Comparison of ENCODE assay signal across 6 cellular contexts in the genomic region with DNA sequence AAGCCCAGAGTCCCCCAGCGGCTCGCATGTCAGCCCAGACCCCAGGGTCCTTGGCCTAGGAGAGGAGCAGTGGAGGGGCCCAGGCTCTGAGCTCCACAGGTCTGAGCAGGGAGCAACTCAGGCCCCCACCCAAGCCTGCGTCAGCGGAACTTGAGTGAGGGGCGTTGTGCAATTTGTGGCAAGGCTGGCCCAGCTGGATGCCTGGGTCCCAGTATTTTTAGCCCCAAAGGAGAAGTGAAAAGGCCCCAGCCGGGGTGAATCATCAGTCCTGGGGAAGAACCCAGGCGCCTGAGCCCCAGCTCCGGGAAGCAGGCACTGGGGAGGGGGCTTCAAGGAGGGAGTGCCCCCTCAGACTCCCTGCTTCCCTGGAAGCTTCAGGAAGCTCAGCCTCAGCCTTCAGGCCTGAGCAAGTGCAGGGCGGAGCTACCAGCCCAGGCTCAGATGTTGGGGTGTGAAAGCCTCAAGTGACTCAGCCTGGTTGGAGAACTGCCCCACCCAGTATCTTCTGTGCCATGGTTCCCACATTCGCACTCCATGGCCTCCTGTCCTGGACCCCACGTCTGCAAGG. TPM values are rescaled to one million over a fixed set of nuclear protein-coding genes. Genes with fewer than 3 reads are reported as not detected.
DNase-seq lines count a peak whose midpoint lies in the region; ATAC-seq and TF ChIP-seq lines count a peak whose summit lies in the region.

No MANE protein-coding gene starts in this region.

- peaks cover 32 to 71% (median 55%) of the 10 kb centered on the region in 4 donors for H3K4me1 Mint-ChIP-seq in CD4-positive, alpha-beta memory T cell
- peaks cover 52% of the 10 kb centered on the region for H3K4me1 Mint-ChIP-seq in T-helper 1 cell treated with Interleukin-12 subunit alpha and Interleukin-12 subunit beta and Interleukin-4 antibody, amounts not matched to agents 30 μg/mL and 1 μg/mL, for 36 hours (ENCODE audit: low read depth)

- H3K4me3 ChIP-seq in CD4-positive, alpha-beta memory T cell (ENCODE audit: low read length in 2 of 2) = peak overlapping the region in 1 of 2 donors; percentile 21
- H3K4me3 ChIP-seq in esophagus squamous epithelium (peak overlapping the region in 3 of 4 donors; percentile 11 to 44 (median 26)), spleen (peak overlapping the region in 4 of 8 donors; percentile 1 to 62 (median 14)), WERI-Rb-1 (ENCODE audit: low read depth, low read length) (no peak overlapping the region)

- H3K36me3 ChIP-seq in CD4-positive, alpha-beta memory T cell (ENCODE audit: insufficient read depth, low read length) = peaks cover 20% of the 10 kb centered on the region
- H3K36me3 ChIP-seq in esophagus squamous epithelium = peaks cover 0 to 40% (median 13%) of the 10 kb centered on the region in 3 donors
- peaks cover 0 to 48% (median 29%) of the 10 kb centered on the region in 6 donors for H3K36me3 ChIP-seq in spleen
- H3K36me3 ChIP-seq in WERI-Rb-1 = peaks cover 20% of the 10 kb centered on the region

- WGBS in esophagus squamous epithelium, 2 donors = 7 to 30% methylated on average over 2 to 3 of the region's 11 CpGs
- 31 to 56% (median 48%) methylated on average over 8 to 11 of the region's 11 CpGs for WGBS in spleen, 5 donors

- POLR2A ChIA-PET in CD4-positive, alpha-beta memory T cell (lab: Charles Lee; ENCODE audit: partially characterized antibody) = interaction anchor here (0.8 to 10.1 kb wide), 10 partner anchors 10 to 63 kb away, joined by 3 to 384 read pairs (median 10); a partner anchor contains a TSS

- H3K27ac Mint-ChIP-seq in CD4-positive, alpha-beta memory T cell = peak overlapping the region; percentile 94 to 100 (median 97)
- H3K27ac Mint-ChIP-seq in T-helper 1 cell treated with Interleukin-12 subunit alpha and Interleukin-12 subunit beta and Interleukin-4 antibody, amounts not matched to agents 30 μg/mL and 1 μg/mL, for 36 hours = peak overlapping the region; percentile 96

- no peak for ATAC-seq in GM19395 (IDR thresholded peaks at IDR 0.05; ENCODE audit: unreplicated experiment)

- TF ChIP-seq CTCF in esophagus squamous epithelium (IDR thresholded peaks at IDR 0.05) = no peak
- peak in 1 of 11 experiments; percentile 5 for TF ChIP-seq CTCF in spleen (IDR thresholded peaks at IDR 0.05 in 8 of 11, conservative IDR thresholded peaks at IDR 0.05 in 3 of 11)
- no peak for TF ChIP-seq CTCF in WERI-Rb-1 (IDR thresholded peaks at IDR 0.05; ENCODE audit: low read depth, low read length)

- H3K4me3 Mint-ChIP-seq in CD4-positive, alpha-beta memory T cell = peak overlapping the region in 6 of 8 donors; percentile 57 to 70 (median 64)
- H3K4me3 Mint-ChIP-seq in T-helper 1 cell treated with Interleukin-12 subunit alpha and Interleukin-12 subunit beta and Interleukin-4 antibody, amounts not matched to agents 30 μg/mL and 1 μg/mL, for 36 hours = peak overlapping the region; percentile 11

- H3K4me1 ChIP-seq in CD4-positive, alpha-beta memory T cell (ENCODE audit: insufficient read depth, low read length) = peaks cover 64% of the 10 kb centered on the region
- H3K4me1 ChIP-seq in esophagus squamous epithelium = peaks cover 43 to 72% (median 48%) of the 10 kb centered on the region in 3 donors
- H3K4me1 ChIP-seq in spleen = peaks cover 45 to 85% (median 71%) of the 10 kb centered on the region in 6 donors

- TF ChIP-seq POLR2A in esophagus squamous epithelium (IDR thresholded peaks at IDR 0.05) (peak in 1 of 4 donors; percentile 52), spleen (IDR thresholded peaks at IDR 0.05) (no peak)

- intact Hi-C loops in CD4-positive, alpha-beta memory T cell (cut with micrococcal nuclease) = no loop called here
- intact Hi-C loops in esophagus squamous epithelium (cut with DNase I) (no loop called here), spleen (cut with DNase I; ENCODE audit: low total_unique reads) (no loop called here)

- H3K27me3 Mint-ChIP-seq in CD4-positive, alpha-beta memory T cell = no peaks in the 10 kb centered on the region
- H3K27me3 Mint-ChIP-seq in T-helper 1 cell treated with Interleukin-12 subunit alpha and Interleukin-12 subunit beta and Interleukin-4 antibody, amounts not matched to agents 30 μg/mL and 1 μg/mL, for 36 hours (ENCODE audit: low read depth) = no peaks in the 10 kb centered on the region

- CTCF ChIA-PET in CD4-positive, alpha-beta memory T cell (lab: Charles Lee; ENCODE audit: partially characterized antibody) = interaction anchor here (0.9 to 15.4 kb wide), 12 partner anchors 9 to 141 kb away, joined by 3 to 215 read pairs (median 7); a partner anchor contains a TSS

- H3K27ac ChIP-seq in CD4-positive, alpha-beta memory T cell (ENCODE audit: low read depth, low read length) = peak overlapping the region; percentile 72
- H3K27ac ChIP-seq in esophagus squamous epithelium (peak overlapping the region; percentile 96 to 99 (median 98)), spleen (peak overlapping the region; percentile 83 to 100 (median 98)), WERI-Rb-1 (no peak overlapping the region; the same call in 1 of the 2 replicates)

- no peaks in the 10 kb centered on the region for H3K9me3 Mint-ChIP-seq in CD4-positive, alpha-beta memory T cell
- no peaks in the 10 kb centered on the region for H3K9me3 Mint-ChIP-seq in T-helper 1 cell treated with Interleukin-12 subunit alpha and Interleukin-12 subunit beta and Interleukin-4 antibody, amounts not matched to agents 30 μg/mL and 1 μg/mL, for 36 hours

- no peaks in the 10 kb centered on the region for H3K9me3 ChIP-seq in CD4-positive, alpha-beta memory T cell (ENCODE audit: control insufficient read depth in 1 of 2, low read length in 2 of 2)
- no peaks in the 10 kb centered on the region for H3K9me3 ChIP-seq in esophagus squamous epithelium
- H3K9me3 ChIP-seq in spleen = no peaks in the 10 kb centered on the region
- H3K9me3 ChIP-seq in WERI-Rb-1 (ENCODE audit: severe bottlenecking) = no peaks in the 10 kb centered on the region

- no peaks in the 10 kb centered on the region for H3K27me3 ChIP-seq in CD4-positive, alpha-beta memory T cell (ENCODE audit: insufficient read depth, low read length)
- H3K27me3 ChIP-seq in esophagus squamous epithelium (no peaks in the 10 kb centered on the region), spleen (replicated peaks in 1 of 7) (no peaks in the 10 kb centered on the region), WERI-Rb-1 (ENCODE audit: insufficient read depth, low read depth, severe bottlenecking) (no peaks in the 10 kb centered on the region)

- H3K36me3 Mint-ChIP-seq in CD4-positive, alpha-beta memory T cell = peaks cover 11 to 37% of the 10 kb centered on the region in 2 donors
- H3K36me3 Mint-ChIP-seq in T-helper 1 cell treated with Interleukin-12 subunit alpha and Interleukin-12 subunit beta and Interleukin-4 antibody, amounts not matched to agents 30 μg/mL and 1 μg/mL, for 36 hours (ENCODE audit: low read depth) = peaks cover 18% of the 10 kb centered on the region

- DNase-seq in CD4-positive, alpha-beta memory T cell = peak in 3 of 5 donors; percentile 22 to 74 (median 26)
- DNase-seq in esophagus squamous epithelium (lab: John Stamatoyannopoulos, UW) (no peak), spleen (peak; percentile 95), WERI-Rb-1 (no peak)

RNA-seq across cellular contexts. Expression of a gene that starts 7.2 kb away (rescaled TPM):
- total RNA-seq in CD4-positive, alpha-beta memory T cell = 10 to 100 TPM; 43.1 to 51.3 TPM
- polyA plus RNA-seq in CD4-positive, alpha-beta memory T cell = 10 to 100 TPM; 50.6 to 59.8 TPM
- total RNA-seq in esophagus squamous epithelium (10 to 100 TPM; 11.8 to 20.1 (median 16.5) TPM), spleen (10 to 100 TPM; 25.7 to 45.7 (median 34.6) TPM)
- polyA plus RNA-seq in spleen = 10 to 100 TPM; 15.5 to 28.2 (median 20.5) TPM

RNA-seq across cellular contexts. Expression of a gene that starts 7.5 kb away (rescaled TPM):
- 10 to 100 TPM; 49.2 to 53.8 TPM for total RNA-seq in CD4-positive, alpha-beta memory T cell
- polyA plus RNA-seq in CD4-positive, alpha-beta memory T cell = 10 to 100 TPM; 21.5 to 46.7 TPM
- total RNA-seq in esophagus squamous epithelium (10 to 100 TPM; 35.4 to 53.6 (median 38.1) TPM), spleen (10 to 100 TPM; 35.0 to 48.1 (median 39.8) TPM)
- 10 to 100 TPM; 27.4 to 51.3 (median 35.6) TPM for polyA plus RNA-seq in spleen

RNA-seq across cellular contexts. Expression of a gene that starts 8.3 kb away (rescaled TPM):
- total RNA-seq in CD4-positive, alpha-beta memory T cell = 100 to 1,000 TPM; 151 to 152 TPM
- polyA plus RNA-seq in CD4-positive, alpha-beta memory T cell = 100 to 1,000 TPM; 164 to 191 TPM
- 100 to 1,000 TPM in 3 of 4 donors, 10 to 100 TPM in 1; 72.1 to 230 (median 121) TPM for total RNA-seq in esophagus squamous epithelium
- 100 to 1,000 TPM in 6 of 7 donors, 10 to 100 TPM in 1; 91.5 to 396 (median 191) TPM for total RNA-seq in spleen
- 100 to 1,000 TPM in 1 of 3 donors, 10 to 100 TPM in 2; 63.2 to 117 (median 72.6) TPM for polyA plus RNA-seq in spleen

RNA-seq across cellular contexts. Expression of a gene that starts 14.1 kb away (rescaled TPM):
- 10 to 100 TPM; 12.1 to 17.0 TPM for total RNA-seq in CD4-positive, alpha-beta memory T cell
- 1 to 10 TPM; 1.4 to 5.1 TPM for polyA plus RNA-seq in CD4-positive, alpha-beta memory T cell
- total RNA-seq in esophagus squamous epithelium (1 to 10 TPM; 4.8 to 9.3 (median 7.6) TPM), spleen (100 to 1,000 TPM in 1 of 7 donors, 10 to 100 TPM in 6; 18.6 to 107 (median 48.4) TPM)
- polyA plus RNA-seq in spleen = 10 to 100 TPM in 1 of 3 donors, 1 to 10 TPM in 2; 8.9 to 25.8 (median 9.5) TPM

RNA-seq across cellular contexts. Expression of a gene that starts 37.4 kb away (rescaled TPM):
- total RNA-seq in CD4-positive, alpha-beta memory T cell = 1,000 to 10,000 TPM; 4,061 to 4,227 TPM
- polyA plus RNA-seq in CD4-positive, alpha-beta memory T cell = 1,000 to 10,000 TPM; 1,590 to 2,052 TPM
- 1,000 to 10,000 TPM in 3 of 4 donors, 100 to 1,000 TPM in 1; 509 to 2,477 (median 1,257) TPM for total RNA-seq in esophagus squamous epithelium
- total RNA-seq in spleen = 1,000 to 10,000 TPM; 1,378 to 2,109 (median 1,598) TPM
- 1,000 to 10,000 TPM; 5,364 to 5,747 (median 5,635) TPM for polyA plus RNA-seq in spleen

Comparison
In these comparisons a context has a peak if more than half of its experiments do, and no peak if none do; other contexts are left out.
1. DNase-seq: peak in CD4-positive, alpha-beta memory T cell (3 of 5) and spleen (single experiment); none in esophagus squamous epithelium (single experiment) and WERI-Rb-1 (single experiment).